ENCODE assay signal across 11 cellular contexts in genomic region chr1:235330918-235331285, GRCh38. TPM values are rescaled to one million over a fixed set of nuclear protein-coding genes. Genes with fewer than 3 reads are reported as not detected.
DNase-seq lines count a peak whose midpoint lies in the region; ATAC-seq and TF ChIP-seq lines count a peak whose summit lies in the region.
"Had no signal": no experiment of that assay in that cellular context is flagged by ENCODE, and none has a peak within 500 bp of the region (broad histone marks: within the 10 kb centered on the region; RNA-seq: fewer than 3 reads in every experiment).

No MANE protein-coding gene starts in this region.

- intact Hi-C loops in mammary epithelial cell (cut with micrococcal nuclease) (no loop called here), breast epithelium (cut with DNase I; ENCODE audit: low total_unique reads) (no loop called here), stomach (cut with DNase I; ENCODE audit: low total_unique reads) (no loop called here)

- TF ChIP-seq POLR2A in breast epithelium (IDR thresholded peaks at IDR 0.05) (no peak), stomach (IDR thresholded peaks at IDR 0.05) (no peak)

- H3F3A ChIP-seq in SU-DHL-6 (ENCODE audit: insufficient read depth): peaks cover 18% of the 10 kb centered on the region

- H4K20me1 ChIP-seq in mammary epithelial cell (ENCODE audit: insufficient read depth, low read length) (no peaks in the 10 kb centered on the region), SU-DHL-6 (ENCODE audit: low read depth, low read length) (peaks cover 4% of the 10 kb centered on the region; the same call in 1 of the 2 replicates), hepatocyte (ENCODE audit: insufficient read depth, poor library complexity, severe bottlenecking) (peaks cover 50% of the 10 kb centered on the region)

- DNase-seq in mammary epithelial cell (no peak), breast epithelium (ENCODE audit: low spot score in 2 of 2) (no peak), hepatocyte (ENCODE audit: low spot score) (no peak), stomach (no peak), NCI-H1048 (lab: John Stamatoyannopoulos, UW) (no peak)
- no peak for DNase-seq in activated naive CD4-positive, alpha-beta T cell treated with anti-CD3 and anti-CD28 coated beads, Interleukin-2, amount 50 U/mL, for 16 hours
- DNase-seq: activated T-cell treated with anti-CD3 and anti-CD28 coated beads, Interleukin-2, amount 50 U/mL, for 24 hours; NCI-H2029 treated with DMSO at 0.1 percent for 48 hours had no signal

- no peaks in the 10 kb centered on the region for H3K27me3 ChIP-seq in mammary epithelial cell (ENCODE audit: insufficient read depth, low read length)
- no peaks in the 10 kb centered on the region for H3K27me3 ChIP-seq in breast epithelium
- H3K27me3 ChIP-seq in SU-DHL-6 (ENCODE audit: low read length): no peaks in the 10 kb centered on the region
- no peaks in the 10 kb centered on the region for H3K27me3 ChIP-seq in hepatocyte
- no peaks in the 10 kb centered on the region for H3K27me3 ChIP-seq in stomach

- TF ChIP-seq CTCF in mammary epithelial cell (conservative IDR thresholded peaks at IDR 0.05 in 1 of 2, IDR thresholded peaks at IDR 0.05 in 1 of 2; ENCODE audit: extremely low read depth in 1 of 2, insufficient read depth in 1 of 2, low read depth in 1 of 2, low read length in 2 of 2): no peak
- no peak for TF ChIP-seq CTCF in breast epithelium (IDR thresholded peaks at IDR 0.05)
- no peak for TF ChIP-seq CTCF in SU-DHL-6 (IDR thresholded peaks at IDR 0.05; ENCODE audit: insufficient read depth, low read length, poor library complexity, severe bottlenecking)
- no peak for TF ChIP-seq CTCF in hepatocyte (IDR thresholded peaks at IDR 0.05; ENCODE audit: poor library complexity)
- TF ChIP-seq CTCF in stomach (IDR thresholded peaks at IDR 0.05): no peak

- peak overlapping the region; percentile 84 for H3K4me2 ChIP-seq in mammary epithelial cell (ENCODE audit: insufficient read depth, low read depth, low read length)
- peak overlapping the region; percentile 95 for H3K4me2 ChIP-seq in SU-DHL-6 (ENCODE audit: low read depth, low read length, poor library complexity, severe bottlenecking)
- H3K4me2 ChIP-seq in hepatocyte: peak overlapping the region; percentile 86

- H3K79me2 ChIP-seq in mammary epithelial cell (ENCODE audit: insufficient read depth, low read length): peaks cover 86% of the 10 kb centered on the region
- peaks cover 85% of the 10 kb centered on the region for H3K79me2 ChIP-seq in SU-DHL-6 (ENCODE audit: insufficient read depth, low read length)
- peaks cover 82% of the 10 kb centered on the region for H3K79me2 ChIP-seq in hepatocyte

- H3K36me3 ChIP-seq in mammary epithelial cell (ENCODE audit: insufficient read depth, low read length): peaks cover 4% of the 10 kb centered on the region
- no peaks in the 10 kb centered on the region for H3K36me3 ChIP-seq in breast epithelium
- no peaks in the 10 kb centered on the region; the same call in 1 of the 2 replicates for H3K36me3 ChIP-seq in SU-DHL-6 (ENCODE audit: low read length)
- no peaks in the 10 kb centered on the region for H3K36me3 ChIP-seq in hepatocyte (replicated peaks; ENCODE audit: insufficient read depth, low read depth)
- peaks cover 0 to 8% (median 7%) of the 10 kb centered on the region in 4 donors for H3K36me3 ChIP-seq in stomach

- H2AFZ ChIP-seq in mammary epithelial cell (ENCODE audit: low read depth, low read length) (no peak overlapping the region), SU-DHL-6 (ENCODE audit: low read depth, low read length, severe bottlenecking) (no peak overlapping the region), hepatocyte (no peak overlapping the region)
- H2AFZ ChIP-seq: parathyroid adenoma had no signal

- no TSS peak for BruUV-seq in mammary epithelial cell (replicated peaks; lab: Mats Ljungman, UMichigan)

- H3K9me3 ChIP-seq in mammary epithelial cell (replicated peaks; ENCODE audit: insufficient read depth, low read length) (no peaks in the 10 kb centered on the region), breast epithelium (no peaks in the 10 kb centered on the region), SU-DHL-6 (ENCODE audit: insufficient read depth, low read length) (no peaks in the 10 kb centered on the region), hepatocyte (ENCODE audit: low read depth) (no peaks in the 10 kb centered on the region), stomach (no peaks in the 10 kb centered on the region)

- no peak overlapping the region for H3K27ac ChIP-seq in mammary epithelial cell (ENCODE audit: insufficient read depth, low read depth, low read length)
- H3K27ac ChIP-seq in breast epithelium: peak overlapping the region in 1 of 2 donors; percentile 90
- peak overlapping the region; percentile 66 for H3K27ac ChIP-seq in SU-DHL-6 (ENCODE audit: low read depth, low read length)
- H3K27ac ChIP-seq in hepatocyte: peak overlapping the region; percentile 89
- H3K27ac ChIP-seq in stomach: peak overlapping the region in 3 of 5 donors; percentile 40 to 99 (median 97)
- H3K27ac ChIP-seq: parathyroid adenoma had no signal

- dilution Hi-C loops in mammary epithelial cell (cut with HindIII; ENCODE audit: low sequenced_read_pairs): no loop called here

- CTCF ChIA-PET in mammary epithelial cell (lab: Charles Lee; ENCODE audit: low non-redundant PET): no interaction called here

- no peak overlapping the region for H3K9ac ChIP-seq in mammary epithelial cell (ENCODE audit: insufficient read depth, low read length)
- H3K9ac ChIP-seq in SU-DHL-6 (ENCODE audit: low read length): peak overlapping the region; percentile 74
- H3K9ac ChIP-seq: parathyroid adenoma had no signal

- WGBS in mammary epithelial cell (ENCODE audit: low coverage, missing lambda C conversion rate): 90% methylated on average over 5 of the region's 5 CpGs
- 89% methylated on average over 5 of the region's 5 CpGs for WGBS in hepatocyte (ENCODE audit: low lambda C conversion rate, missing lambda C conversion rate)
- WGBS in stomach, 5 donors: 58 to 70% (median 68%) methylated on average over 5 of the region's 5 CpGs

- peaks cover 18% of the 10 kb centered on the region for H3K4me1 ChIP-seq in mammary epithelial cell (ENCODE audit: insufficient read depth, low read length)
- peaks cover 0 to 19% of the 10 kb centered on the region in 2 donors for H3K4me1 ChIP-seq in breast epithelium
- peaks cover 23% of the 10 kb centered on the region for H3K4me1 ChIP-seq in hepatocyte (ENCODE audit: insufficient read depth)
- H3K4me1 ChIP-seq in stomach: peaks cover 31 to 66% (median 47%) of the 10 kb centered on the region in 4 donors

- ATAC-seq in HG02870 (IDR thresholded peaks at IDR 0.05; ENCODE audit: unreplicated experiment): no peak

- H3K9me2 ChIP-seq in SU-DHL-6 (replicated peaks; ENCODE audit: insufficient read depth, low read length): no peaks in the 10 kb centered on the region
- no peaks in the 10 kb centered on the region for H3K9me2 ChIP-seq in hepatocyte (replicated peaks; ENCODE audit: insufficient read depth)

- no peak for TF ChIP-seq EP300 in stomach (IDR thresholded peaks at IDR 0.05)

- in situ Hi-C loops in mammary epithelial cell (cut with MboI; ENCODE audit: low sequenced_read_pairs in 2 of 2): no loop called here

- peak overlapping the region in 2 of 3 experiments; percentile 38 to 77 for H3K4me3 ChIP-seq in mammary epithelial cell (replicated peaks in 1 of 3; ENCODE audit: insufficient read depth in 1 of 3, low read depth in 2 of 3, low read length in 3 of 3)
- H3K4me3 ChIP-seq in breast epithelium: no peak overlapping the region
- peak overlapping the region; percentile 60 for H3K4me3 ChIP-seq in SU-DHL-6 (ENCODE audit: insufficient read depth, low read length, poor library complexity, severe bottlenecking)
- H3K4me3 ChIP-seq in hepatocyte: peak overlapping the region; percentile 3
- peak overlapping the region in 1 of 4 donors; percentile 95 for H3K4me3 ChIP-seq in stomach

RNA-seq across cellular contexts. Expression of gene GGPS1, which starts 2.5 kb away (rescaled TPM):
- total RNA-seq in mammary epithelial cell (10 to 100 TPM; 35.8 to 37.9 TPM), breast epithelium (10 to 100 TPM; 17.7 to 38.3 (median 22.4) TPM), hepatocyte (32.6 and 40.6 TPM in 2 replicates), stomach (10 to 100 TPM in 3 of 5 donors, 1 to 10 TPM in 2; 7.0 to 21.8 (median 10.7) TPM)
- polyA plus RNA-seq in mammary epithelial cell (18.0 TPM), hepatocyte (36.3 and 40.6 TPM in 2 replicates), stomach (10 to 100 TPM; 21.5 to 37.6 (median 23.2) TPM)
- 37.6 TPM for polyA minus RNA-seq in mammary epithelial cell

RNA-seq across cellular contexts. Expression of gene ARID4B, which starts 2.9 kb away (rescaled TPM):
- total RNA-seq in mammary epithelial cell: 10 to 100 TPM; 20.5 to 24.6 TPM
- 4.9 TPM for polyA plus RNA-seq in mammary epithelial cell
- 121 TPM for polyA minus RNA-seq in mammary epithelial cell
- 10 to 100 TPM; 34.4 to 91.6 (median 76.7) TPM for total RNA-seq in breast epithelium
- 35.0 and 44.7 TPM in 2 replicates for total RNA-seq in hepatocyte
- 29.4 and 45.2 TPM in 2 replicates for polyA plus RNA-seq in hepatocyte
- 100 to 1,000 TPM in 1 of 5 donors, 10 to 100 TPM in 4; 23.7 to 102 (median 52.0) TPM for total RNA-seq in stomach
- 1 to 10 TPM; 9.5 to 9.6 (median 9.5) TPM for polyA plus RNA-seq in stomach

RNA-seq across cellular contexts. Expression of gene TBCE, which starts 36.3 kb away (rescaled TPM):
- total RNA-seq in mammary epithelial cell (10 to 100 TPM; 15.8 to 19.4 TPM), breast epithelium (10 to 100 TPM; 13.3 to 21.2 (median 19.7) TPM), hepatocyte (17.4 and 21.5 TPM in 2 replicates), stomach (10 to 100 TPM in 4 of 5 donors, 1 to 10 TPM in 1; 7.1 to 43.7 (median 23.9) TPM)
- polyA plus RNA-seq in mammary epithelial cell (15.2 TPM), hepatocyte (42.4 and 43.9 TPM in 2 replicates), stomach (10 to 100 TPM; 19.2 to 24.0 (median 23.6) TPM)
- polyA minus RNA-seq in mammary epithelial cell: 19.4 TPM

Comparison
In these comparisons a context has a peak if more than half of its experiments do, and no peak if none do; other contexts are left out.
1. H3K4me3 ChIP-seq: peak in mammary epithelial cell (2 of 3), SU-DHL-6 (single experiment) and hepatocyte (single experiment); none in breast epithelium (0 of 3).
2. Peak in every context shown above with its lines, with median percentiles within 50 percentile points of each other: H3K4me2 ChIP-seq.